ENCODE assay signal across 8 cellular contexts in the genomic region with DNA sequence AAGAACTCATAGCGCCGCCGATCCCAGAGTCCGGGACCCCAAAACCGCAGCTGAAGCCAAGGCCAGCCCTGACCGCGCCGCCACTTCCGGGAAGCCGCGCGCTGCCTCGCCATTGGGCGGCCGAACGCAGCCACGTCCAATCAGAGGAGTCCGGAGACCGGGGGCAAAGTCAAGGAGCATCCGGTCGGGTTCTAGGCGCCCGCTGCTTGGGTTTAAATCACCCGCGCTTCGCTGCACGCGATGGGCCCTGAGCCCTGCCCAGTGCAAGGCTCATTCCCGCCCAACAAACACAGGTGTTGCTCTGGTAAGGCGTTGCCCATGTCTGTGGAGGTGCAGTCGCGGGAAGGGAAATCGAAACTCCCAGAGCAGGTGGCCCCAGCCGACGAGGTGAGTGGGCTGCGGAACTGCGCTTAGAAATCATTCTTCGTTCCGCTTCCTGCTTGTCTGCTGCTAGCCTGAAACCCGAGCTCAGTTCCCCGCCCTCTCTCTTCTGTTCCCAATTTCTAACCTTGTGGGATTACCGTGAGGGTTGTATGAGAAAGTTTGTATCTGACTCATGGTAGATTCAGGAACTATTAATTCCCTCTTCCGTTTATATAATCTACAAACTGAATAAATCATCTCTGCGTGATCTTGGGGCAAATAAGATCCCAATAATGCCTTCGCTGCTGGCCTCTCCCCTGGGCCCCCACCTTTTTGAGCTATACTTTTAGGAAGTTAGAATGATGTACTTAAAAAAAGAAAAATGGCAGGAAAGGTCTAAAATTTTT. TPM values are rescaled to one million over a fixed set of nuclear protein-coding genes. Genes with fewer than 3 reads are reported as not detected.
A peak's percentile ranks its signal among the peaks of the same experiment; 100 is the strongest.
DNase-seq lines count a peak whose midpoint lies in the region; ATAC-seq and TF ChIP-seq lines count a peak whose summit lies in the region.

DCLRE1C (minus strand) TSS at position 96 of the 770 bp plus-strand sequence; CDS start at position 10, 86 bp downstream.

- peak within 1 kb of the TSS; percentile 93 for H3K27ac Mint-ChIP-seq in activated T-helper 2 cell treated with anti-CD3 and anti-CD28 coated beads, Interferon-gamma antibody, Interleukin-2, Interleukin-4, amounts not matched to agents 10 μg/mL and 5 μg/mL and 100 μg/mL, durations not matched to agents 14 hours and 24 hours and 36 hours
- peak within 1 kb of the TSS; percentile 94 to 95 for H3K27ac Mint-ChIP-seq in natural killer cell

- peak; percentile 91 for ATAC-seq in RWPE2 (ENCODE audit: low read depth)
- ATAC-seq in natural killer cell, result peak; percentile 90 to 97 (median 96)

- peak within 1 kb of the TSS; percentile 93 for H2AFZ ChIP-seq in Loucy (ENCODE audit: low read length)

- H3K36me3 ChIP-seq in H7 (replicated peaks; ENCODE audit: control insufficient read depth, insufficient read depth, low read length) (no peaks in the 10 kb centered on the region), Loucy (ENCODE audit: insufficient read depth, low read length) (no peaks in the 10 kb centered on the region), RWPE2 (ENCODE audit: low read depth) (peaks cover 27% of the 10 kb centered on the region)

- H3K27ac ChIP-seq in RWPE2 (ENCODE audit: poor library complexity, severe bottlenecking), result peak within 1 kb of the TSS; percentile 88

- peaks cover 25% of the 10 kb centered on the region for H4K20me1 ChIP-seq in Loucy (ENCODE audit: insufficient read depth, low read length, poor library complexity, severe bottlenecking)

- TF ChIP-seq CTCF in Loucy (conservative IDR thresholded peaks at IDR 0.05; ENCODE audit: low read length) (no peak), RWPE2 (IDR thresholded peaks at IDR 0.05; ENCODE audit: poor library complexity, severe bottlenecking) (no peak), fibroblast of mammary gland (conservative IDR thresholded peaks at IDR 0.05; ENCODE audit: control insufficient read depth, insufficient read depth, low read depth, low read length) (no peak), natural killer cell (IDR thresholded peaks at IDR 0.05) (no peak)

- H3K4me3 Mint-ChIP-seq in activated T-helper 2 cell treated with anti-CD3 and anti-CD28 coated beads, Interferon-gamma antibody, Interleukin-2, Interleukin-4, amounts not matched to agents 10 μg/mL and 5 μg/mL and 100 μg/mL, durations not matched to agents 14 hours and 24 hours and 36 hours (ENCODE audit: low read depth), result peak within 1 kb of the TSS; percentile 89
- peak within 1 kb of the TSS; percentile 97 for H3K4me3 Mint-ChIP-seq in natural killer cell

- H3K79me2 ChIP-seq in Loucy (ENCODE audit: insufficient read depth, low read length), result peaks cover 59% of the 10 kb centered on the region

- peaks cover 44% of the 10 kb centered on the region for H3K4me1 Mint-ChIP-seq in activated T-helper 2 cell treated with anti-CD3 and anti-CD28 coated beads, Interferon-gamma antibody, Interleukin-2, Interleukin-4, amounts not matched to agents 10 μg/mL and 5 μg/mL and 100 μg/mL, durations not matched to agents 14 hours and 24 hours and 36 hours (ENCODE audit: low read depth)
- peaks cover 49 to 50% of the 10 kb centered on the region in 2 donors for H3K4me1 Mint-ChIP-seq in natural killer cell

- H3K36me3 Mint-ChIP-seq in activated T-helper 2 cell treated with anti-CD3 and anti-CD28 coated beads, Interferon-gamma antibody, Interleukin-2, Interleukin-4, amounts not matched to agents 10 μg/mL and 5 μg/mL and 100 μg/mL, durations not matched to agents 14 hours and 24 hours and 36 hours (ENCODE audit: low read depth), result peaks cover 25% of the 10 kb centered on the region
- H3K36me3 Mint-ChIP-seq in natural killer cell, result no peaks in the 10 kb centered on the region

- intact Hi-C loops in activated T-helper 2 cell treated with anti-CD3 and anti-CD28 coated beads, Interferon-gamma antibody, Interleukin-2, Interleukin-4, amounts not matched to agents 10 μg/mL and 5 μg/mL and 100 μg/mL, durations not matched to agents 14 hours and 24 hours and 36 hours (cut with micrococcal nuclease), result loop anchor here (1.0 to 10.0 kb wide), 4 partner anchors 143 to 419 kb away; partner anchors contain the start of gene RPP38
- intact Hi-C loops in natural killer cell (cut with micrococcal nuclease), result loop anchor here (2.0 to 5.0 kb wide), 5 partner anchors 77 to 457 kb away; partner anchors contain the start of genes CDNF, HSPA14, MSANTD7 and NMT2

- no peaks in the 10 kb centered on the region for H3K27me3 Mint-ChIP-seq in activated T-helper 2 cell treated with anti-CD3 and anti-CD28 coated beads, Interferon-gamma antibody, Interleukin-2, Interleukin-4, amounts not matched to agents 10 μg/mL and 5 μg/mL and 100 μg/mL, durations not matched to agents 14 hours and 24 hours and 36 hours (ENCODE audit: low read depth)
- H3K27me3 Mint-ChIP-seq in natural killer cell (ENCODE audit: low read depth in 2 of 2), result no peaks in the 10 kb centered on the region

- H3K4me1 ChIP-seq in Loucy (ENCODE audit: insufficient read depth, low read length, poor library complexity, severe bottlenecking) (peaks cover 48% of the 10 kb centered on the region), RWPE2 (ENCODE audit: insufficient read depth, poor library complexity, severe bottlenecking) (peaks cover 7% of the 10 kb centered on the region)

- H3K4me3 ChIP-seq in H7 (ENCODE audit: insufficient read depth, low read depth, low read length), result peak within 1 kb of the TSS; percentile 71
- peak within 1 kb of the TSS; percentile 82 for H3K4me3 ChIP-seq in Loucy (ENCODE audit: low read length, poor library complexity, severe bottlenecking)
- peak within 1 kb of the TSS; percentile 54 for H3K4me3 ChIP-seq in RWPE2 (ENCODE audit: severe bottlenecking)
- H3K4me3 ChIP-seq in fibroblast of mammary gland (ENCODE audit: control insufficient read depth, low read depth, low read length), result peak within 1 kb of the TSS; percentile 78

- H3K9me3 ChIP-seq in Loucy (ENCODE audit: insufficient read depth, low read depth, low read length), result no peaks in the 10 kb centered on the region
- H3K9me3 ChIP-seq in RWPE2 (ENCODE audit: severe bottlenecking), result no peaks in the 10 kb centered on the region

- peaks cover 11% of the 10 kb centered on the region; the same call in 1 of the 2 replicates for H3K27me3 ChIP-seq in H7 (ENCODE audit: control insufficient read depth, insufficient read depth, low read length)
- no peaks in the 10 kb centered on the region for H3K27me3 ChIP-seq in Loucy (ENCODE audit: insufficient read depth, low read length, poor library complexity, severe bottlenecking)
- no peaks in the 10 kb centered on the region for H3K27me3 ChIP-seq in RWPE2 (ENCODE audit: insufficient read depth, poor library complexity, severe bottlenecking)

- H3F3A ChIP-seq in Loucy (ENCODE audit: low read depth), result no peaks in the 10 kb centered on the region

- no peaks in the 10 kb centered on the region for H3K9me2 ChIP-seq in Loucy (replicated peaks; ENCODE audit: low read depth, low read length)

- H3K4me2 ChIP-seq in Loucy (ENCODE audit: low read depth, low read length, poor library complexity, severe bottlenecking), result peak within 1 kb of the TSS; percentile 95

- peak within 1 kb of the TSS; percentile 86 for H3K9ac ChIP-seq in Loucy (ENCODE audit: low read depth, low read length, poor library complexity, severe bottlenecking)

- no peaks in the 10 kb centered on the region for H3K9me3 Mint-ChIP-seq in activated T-helper 2 cell treated with anti-CD3 and anti-CD28 coated beads, Interferon-gamma antibody, Interleukin-2, Interleukin-4, amounts not matched to agents 10 μg/mL and 5 μg/mL and 100 μg/mL, durations not matched to agents 14 hours and 24 hours and 36 hours
- no peaks in the 10 kb centered on the region for H3K9me3 Mint-ChIP-seq in natural killer cell

- DNase-seq in ELR (ENCODE audit: low read depth), result peak; percentile 93
- DNase-seq in H7, result peak; percentile 96
- peak; percentile 93 for DNase-seq in RWPE2 (ENCODE audit: low spot score)
- DNase-seq in activated T-helper 2 cell treated with anti-CD3 and anti-CD28 coated beads, Interferon-gamma antibody, Interleukin-2, Interleukin-4, amounts not matched to agents 10 μg/mL and 5 μg/mL and 100 μg/mL, durations not matched to agents 14 hours and 24 hours and 36 hours (ENCODE audit: low spot score), result peak; percentile 89
- DNase-seq in fibroblast of mammary gland (ENCODE audit: low read depth), result peak; percentile 93
- peak; percentile 88 for DNase-seq in natural killer cell
- peak; percentile 78 to 90 (median 82) for DNase-seq in stimulated activated naive CD4-positive, alpha-beta T cell (lab: John Stamatoyannopoulos, UW)

RNA-seq across cellular contexts. Expression of gene DCLRE1C, which starts in this region (rescaled TPM):
- 2.1 and 2.8 TPM in 2 replicates for total RNA-seq in H7 (2014; rRNA removed; shearing (Covaris generic))
- total RNA-seq in activated T-helper 2 cell treated with anti-CD3 and anti-CD28 coated beads, Interferon-gamma antibody, Interleukin-2, Interleukin-4, amounts not matched to agents 10 μg/mL and 5 μg/mL and 100 μg/mL, durations not matched to agents 14 hours and 24 hours and 36 hours, result 20.5 and 21.0 TPM in 2 replicates
- total RNA-seq in natural killer cell, result 10 to 100 TPM; 21.7 to 31.3 (median 22.3) TPM

Comparison
In these comparisons a context has a peak if more than half of its experiments do, and no peak if none do; other contexts are left out.
1. Peak in every context shown above with its lines: DNase-seq, ATAC-seq, H3K4me3 ChIP-seq and H3K27ac ChIP-seq.